ENCODE assay signal across 26 cellular contexts in the genomic region with DNA sequence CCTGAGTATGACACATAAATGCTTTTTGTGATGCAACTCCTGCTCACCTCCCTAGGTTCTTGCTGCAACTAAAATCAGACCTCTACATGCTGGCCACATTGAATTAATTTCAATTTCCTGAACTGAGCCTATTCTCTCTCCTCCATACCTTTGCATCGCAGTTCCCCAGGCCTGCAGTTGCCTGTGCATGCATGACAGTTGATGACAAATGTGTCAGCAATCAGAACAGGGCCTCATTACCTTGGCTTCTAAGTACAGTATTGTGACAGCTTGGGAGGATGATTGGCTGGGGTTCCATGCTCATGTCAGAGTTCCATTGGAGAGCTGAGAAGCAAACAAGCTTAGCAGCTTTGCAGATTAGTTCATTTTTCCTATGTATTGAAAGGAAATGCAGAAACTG. TPM values are rescaled to one million over a fixed set of nuclear protein-coding genes. Genes with fewer than 3 reads are reported as not detected.
A peak's percentile ranks its signal among the peaks of the same experiment; 100 is the strongest.
DNase-seq lines count a peak whose midpoint lies in the region; ATAC-seq and TF ChIP-seq lines count a peak whose summit lies in the region.
"Had no signal": no experiment of that assay in that cellular context is flagged by ENCODE, and none has a peak within 500 bp of the region (broad histone marks: within the 10 kb centered on the region; RNA-seq: fewer than 3 reads in every experiment).

No MANE protein-coding gene starts in this region.

- H3K27ac ChIP-seq in HL-60 (replicated peaks) (peak overlapping the region; percentile 95), hepatocyte (no peak overlapping the region)
- H3K27ac ChIP-seq: brain microvascular endothelial cell, C4-2B, colonic mucosa, lower lobe of right lung, SJCRH30, stomach, tibial nerve had no signal

- no peaks in the 10 kb centered on the region for H3K9me2 ChIP-seq in hepatocyte (replicated peaks; ENCODE audit: insufficient read depth)

- TF ChIP-seq CTCF in HL-60 (IDR thresholded peaks at IDR 0.05; ENCODE audit: insufficient read depth, low read length) (no peak), hepatocyte (IDR thresholded peaks at IDR 0.05; ENCODE audit: poor library complexity) (no peak)

- no peak overlapping the region for H3K4me3 ChIP-seq in HL-60 (replicated peaks; ENCODE audit: insufficient read depth, low read length)
- no peak overlapping the region for H3K4me3 ChIP-seq in hepatocyte
- H3K4me3 ChIP-seq: colonic mucosa, lower lobe of right lung, mucosa of descending colon, SJCRH30, stomach, tibial nerve had no signal

- H3K4me2 ChIP-seq in hepatocyte, result no peak overlapping the region

- DNase-seq in HL-60 (ENCODE audit: low read depth in 1 of 2, low spot score in 1 of 2), result peak in 1 of 2 experiments; percentile 37
- peak; percentile 29 for DNase-seq in KBM-7
- peak; percentile 97 for DNase-seq in NCI-H82 (lab: John Stamatoyannopoulos, UW)
- DNase-seq in hepatocyte (ENCODE audit: low spot score), result no peak
- DNase-seq in activated T-cell treated with anti-CD3 and anti-CD28 coated beads for 4 hours, result no peak
- DNase-seq: activated CD4-positive, alpha-beta T cell treated with anti-CD3 and anti-CD28 coated beads for 1 hour; activated CD8-positive, alpha-beta T cell treated with anti-CD3 and anti-CD28 coated beads, Interleukin-2, amount 10 ng/mL, durations not matched to agents 7 days and 5 days; activated gamma-delta T cell; brain microvascular endothelial cell; Calu3; colonic mucosa; lower lobe of right lung; mucosa of descending colon; NCI-H1436 treated with DMSO at 0.1 percent for 48 hours; NCI-H345; nephron progenitor cell; NK-92 treated with Interleukin-12 subunit alpha and Interleukin-12 subunit beta, amount 100 ng/mL, for 24 hours; SJCRH30; stomach; T-helper 1 cell had no signal

- H3K27me3 ChIP-seq in HL-60 (ENCODE audit: insufficient read depth, poor library complexity, severe bottlenecking), result no peaks in the 10 kb centered on the region
- H3K27me3 ChIP-seq in hepatocyte, result no peaks in the 10 kb centered on the region
- H3K27me3 ChIP-seq: brain microvascular endothelial cell, colonic mucosa, SJCRH30, stomach, tibial nerve had no signal

- WGBS in hepatocyte (ENCODE audit: low lambda C conversion rate, missing lambda C conversion rate), result 74% methylated on average over 1 of the region's 1 CpG

- H3K4me1 ChIP-seq in hepatocyte (ENCODE audit: insufficient read depth), result peaks cover 16% of the 10 kb centered on the region

- H3K79me2 ChIP-seq in hepatocyte, result peaks cover 4% of the 10 kb centered on the region

- no peak overlapping the region for H2AFZ ChIP-seq in hepatocyte

- H4K20me1 ChIP-seq in hepatocyte (ENCODE audit: insufficient read depth, poor library complexity, severe bottlenecking), result no peaks in the 10 kb centered on the region

- H3K36me3 ChIP-seq in hepatocyte (replicated peaks; ENCODE audit: insufficient read depth, low read depth), result no peaks in the 10 kb centered on the region
- H3K36me3 ChIP-seq: brain microvascular endothelial cell, colonic mucosa, lower lobe of right lung, SJCRH30, stomach, tibial nerve had no signal

- in situ Hi-C loops in KBM-7 (cut with MboI; ENCODE audit: low pct_unique_long_range_greater_than_20kb, low sequenced_read_pairs), result no loop called here

- no peaks in the 10 kb centered on the region for H3K9me3 ChIP-seq in hepatocyte (ENCODE audit: low read depth)
- H3K9me3 ChIP-seq: colonic mucosa, lower lobe of right lung, mucosa of descending colon, SJCRH30, stomach, tibial nerve had no signal

- ATAC-seq in esophagus mucosa (peak; percentile 67), GM18517 (IDR thresholded peaks at IDR 0.05; ENCODE audit: unreplicated experiment) (no peak)
- ATAC-seq: activated CD8-positive, alpha-beta T cell treated with anti-CD3 and anti-CD28 coated beads, Interleukin-2, amount 10 ng/mL, durations not matched to agents 7 days and 5 days; HCT116; lower lobe of right lung; mucosa of descending colon; sciatic nerve had no signal

RNA-seq across cellular contexts. Expression of a gene that starts 3.9 kb away (rescaled TPM):
- total RNA-seq in esophagus mucosa (96.5 TPM), hepatocyte (41.2 and 41.5 TPM in 2 replicates)
- 51.2 and 52.1 TPM in 2 replicates for polyA plus RNA-seq in hepatocyte

RNA-seq across cellular contexts. Expression of a gene that starts 4.3 kb away (rescaled TPM):
- total RNA-seq in esophagus mucosa, result 66.1 TPM
- total RNA-seq in hepatocyte, result 56.9 and 68.6 TPM in 2 replicates
- polyA plus RNA-seq in hepatocyte, result 30.6 and 33.4 TPM in 2 replicates

Comparison
In these comparisons a context has a peak if more than half of its experiments do, and no peak if none do; other contexts are left out.
1. DNase-seq: peak in KBM-7 (single experiment) and NCI-H82 (single experiment); none in hepatocyte (single experiment) and activated T-cell treated with anti-CD3 and anti-CD28 coated beads for 4 hours (single experiment).